In genomic region chr1:32817815-32818786, GRCh38 we compare ENCODE assay signal across 1 cellular context.
TF ChIP-seq lines count a peak whose summit lies in the region.

No MANE protein-coding gene starts in this region.

TF ChIP-seq in HepG2, 621 proteins besides CTCF, POLR2A, EP300 and RAD21 (continued from another document and continues in another):
- TF ChIP-seq ZNF800 (CRISPR knock-in tag; IDR thresholded peaks at IDR 0.05) (peak; percentile 65; the same call in 1 of the 2 replicates), NCOA1 (CRISPR knock-in tag; IDR thresholded peaks at IDR 0.05) (0 out of 2 replicates have a peak, but pooled peaks have one; percentile 48), FOXA3 (CRISPR knock-in tag; IDR thresholded peaks at IDR 0.05) (no peak), KMT2A (CRISPR knock-in tag; IDR thresholded peaks at IDR 0.05) (no peak; the same call in 1 of the 2 replicates), ZFY (CRISPR knock-in tag; IDR thresholded peaks at IDR 0.05) (peak; percentile 78), PHB2 (IDR thresholded peaks at IDR 0.05; ENCODE audit: partially characterized antibody) (no peak), ZNF891 (CRISPR knock-in tag; IDR thresholded peaks at IDR 0.05) (peak; percentile 55; the same call in 1 of the 2 replicates), ZNF552 (CRISPR knock-in tag; IDR thresholded peaks at IDR 0.05; ENCODE audit: borderline replicate concordance) (0 out of 2 replicates have a peak, but pooled peaks have one; percentile 25), PATZ1 (CRISPR knock-in tag; IDR thresholded peaks at IDR 0.05) (peak; percentile 83), ZNF280D (CRISPR knock-in tag; IDR thresholded peaks at IDR 0.05) (no peak), RNF2 (conservative IDR thresholded peaks at IDR 0.05; ENCODE audit: low read depth) (no peak), FOSL2 (CRISPR knock-in tag; IDR thresholded peaks at IDR 0.05) (0 out of 2 replicates have a peak, but pooled peaks have one; percentile 4), KDM5A (IDR thresholded peaks at IDR 0.05; ENCODE audit: borderline replicate concordance, low read length) (no peak), CREB1 (IDR thresholded peaks at IDR 0.05) (no peak), CREB1 (CRISPR knock-in tag; IDR thresholded peaks at IDR 0.05) (no peak), ZNF775 (CRISPR knock-in tag; IDR thresholded peaks at IDR 0.05; ENCODE audit: borderline replicate concordance) (peak; percentile 97), ZNF296 (CRISPR knock-in tag; conservative IDR thresholded peaks at IDR 0.05) (peak; percentile 71; the same call in 1 of the 2 replicates), KLF16 (CRISPR knock-in tag; IDR thresholded peaks at IDR 0.05) (no peak), ASH2L (IDR thresholded peaks at IDR 0.05; ENCODE audit: insufficient read length, low read depth, low read length) (peak; percentile 35), ZNF75D (CRISPR knock-in tag; IDR thresholded peaks at IDR 0.05; ENCODE audit: borderline replicate concordance) (no peak), ZNF652 (CRISPR knock-in tag; IDR thresholded peaks at IDR 0.05; ENCODE audit: borderline replicate concordance, low read depth) (no peak), ETV5 (CRISPR knock-in tag; IDR thresholded peaks at IDR 0.05; ENCODE audit: borderline replicate concordance) (no peak; the same call in 1 of the 2 replicates), NCOA5 (CRISPR knock-in tag; IDR thresholded peaks at IDR 0.05) (no peak), ZNF414 (CRISPR knock-in tag; IDR thresholded peaks at IDR 0.05) (peak; percentile 8; the same call in 1 of the 2 replicates), GABPB1 (CRISPR knock-in tag; IDR thresholded peaks at IDR 0.05) (peak; percentile 19; the same call in 1 of the 2 replicates), ZNF160 (CRISPR knock-in tag; IDR thresholded peaks at IDR 0.05) (no peak), TCF12 (IDR thresholded peaks at IDR 0.05) (no peak), TCF12 (CRISPR knock-in tag; IDR thresholded peaks at IDR 0.05) (peak; percentile 67; the same call in 1 of the 2 replicates), LCORL (IDR thresholded peaks at IDR 0.05) (no peak), LCORL (CRISPR knock-in tag; IDR thresholded peaks at IDR 0.05) (no peak), MTA1 (CRISPR knock-in tag; IDR thresholded peaks at IDR 0.05; ENCODE audit: borderline replicate concordance) (no peak; the same call in 1 of the 2 replicates), MYC (CRISPR knock-in tag; IDR thresholded peaks at IDR 0.05; ENCODE audit: borderline replicate concordance) (no peak), SOX5 (CRISPR knock-in tag; IDR thresholded peaks at IDR 0.05; ENCODE audit: borderline replicate concordance) (no peak), SSRP1 (CRISPR knock-in tag; IDR thresholded peaks at IDR 0.05) (no peak)
- TF ChIP-seq, protein P1, sequence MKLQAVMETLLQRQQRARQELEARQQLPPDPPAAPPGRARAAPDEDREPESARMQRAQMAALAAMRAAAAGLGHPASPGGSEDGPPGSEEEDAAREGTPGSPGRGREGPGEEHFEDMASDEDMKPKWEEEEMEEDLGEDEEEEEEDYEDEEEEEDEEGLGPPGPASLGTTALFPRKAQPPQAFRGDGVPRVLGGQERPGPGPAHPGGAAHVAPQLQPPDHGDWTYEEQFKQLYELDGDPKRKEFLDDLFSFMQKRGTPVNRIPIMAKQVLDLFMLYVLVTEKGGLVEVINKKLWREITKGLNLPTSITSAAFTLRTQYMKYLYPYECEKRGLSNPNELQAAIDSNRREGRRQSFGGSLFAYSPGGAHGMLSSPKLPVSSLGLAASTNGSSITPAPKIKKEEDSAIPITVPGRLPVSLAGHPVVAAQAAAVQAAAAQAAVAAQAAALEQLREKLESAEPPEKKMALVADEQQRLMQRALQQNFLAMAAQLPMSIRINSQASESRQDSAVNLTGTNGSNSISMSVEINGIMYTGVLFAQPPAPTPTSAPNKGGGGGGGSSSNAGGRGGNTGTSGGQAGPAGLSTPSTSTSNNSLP (IDR thresholded peaks at IDR 0.05; ENCODE audit: low read depth, low read length) = no peak
- TF ChIP-seq, protein P2, sequence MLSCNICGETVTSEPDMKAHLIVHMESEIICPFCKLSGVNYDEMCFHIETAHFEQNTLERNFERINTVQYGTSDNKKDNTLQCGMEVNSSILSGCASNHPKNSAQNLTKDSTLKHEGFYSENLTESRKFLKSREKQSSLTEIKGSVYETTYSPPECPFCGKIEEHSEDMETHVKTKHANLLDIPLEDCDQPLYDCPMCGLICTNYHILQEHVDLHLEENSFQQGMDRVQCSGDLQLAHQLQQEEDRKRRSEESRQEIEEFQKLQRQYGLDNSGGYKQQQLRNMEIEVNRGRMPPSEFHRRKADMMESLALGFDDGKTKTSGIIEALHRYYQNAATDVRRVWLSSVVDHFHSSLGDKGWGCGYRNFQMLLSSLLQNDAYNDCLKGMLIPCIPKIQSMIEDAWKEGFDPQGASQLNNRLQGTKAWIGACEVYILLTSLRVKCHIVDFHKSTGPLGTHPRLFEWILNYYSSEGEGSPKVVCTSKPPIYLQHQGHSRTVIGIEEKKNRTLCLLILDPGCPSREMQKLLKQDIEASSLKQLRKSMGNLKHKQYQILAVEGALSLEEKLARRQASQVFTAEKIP (CRISPR knock-in tag; IDR thresholded peaks at IDR 0.05; ENCODE audit: borderline replicate concordance) = no peak
- TF ChIP-seq, protein P3, sequence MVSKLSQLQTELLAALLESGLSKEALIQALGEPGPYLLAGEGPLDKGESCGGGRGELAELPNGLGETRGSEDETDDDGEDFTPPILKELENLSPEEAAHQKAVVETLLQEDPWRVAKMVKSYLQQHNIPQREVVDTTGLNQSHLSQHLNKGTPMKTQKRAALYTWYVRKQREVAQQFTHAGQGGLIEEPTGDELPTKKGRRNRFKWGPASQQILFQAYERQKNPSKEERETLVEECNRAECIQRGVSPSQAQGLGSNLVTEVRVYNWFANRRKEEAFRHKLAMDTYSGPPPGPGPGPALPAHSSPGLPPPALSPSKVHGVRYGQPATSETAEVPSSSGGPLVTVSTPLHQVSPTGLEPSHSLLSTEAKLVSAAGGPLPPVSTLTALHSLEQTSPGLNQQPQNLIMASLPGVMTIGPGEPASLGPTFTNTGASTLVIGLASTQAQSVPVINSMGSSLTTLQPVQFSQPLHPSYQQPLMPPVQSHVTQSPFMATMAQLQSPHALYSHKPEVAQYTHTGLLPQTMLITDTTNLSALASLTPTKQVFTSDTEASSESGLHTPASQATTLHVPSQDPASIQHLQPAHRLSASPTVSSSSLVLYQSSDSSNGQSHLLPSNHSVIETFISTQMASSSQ (IDR thresholded peaks at IDR 0.05; ENCODE audit: low read depth) = no peak
- TF ChIP-seq, protein P3 (CRISPR knock-in tag; IDR thresholded peaks at IDR 0.05; ENCODE audit: borderline replicate concordance) = no peak
- TF ChIP-seq, protein P4, sequence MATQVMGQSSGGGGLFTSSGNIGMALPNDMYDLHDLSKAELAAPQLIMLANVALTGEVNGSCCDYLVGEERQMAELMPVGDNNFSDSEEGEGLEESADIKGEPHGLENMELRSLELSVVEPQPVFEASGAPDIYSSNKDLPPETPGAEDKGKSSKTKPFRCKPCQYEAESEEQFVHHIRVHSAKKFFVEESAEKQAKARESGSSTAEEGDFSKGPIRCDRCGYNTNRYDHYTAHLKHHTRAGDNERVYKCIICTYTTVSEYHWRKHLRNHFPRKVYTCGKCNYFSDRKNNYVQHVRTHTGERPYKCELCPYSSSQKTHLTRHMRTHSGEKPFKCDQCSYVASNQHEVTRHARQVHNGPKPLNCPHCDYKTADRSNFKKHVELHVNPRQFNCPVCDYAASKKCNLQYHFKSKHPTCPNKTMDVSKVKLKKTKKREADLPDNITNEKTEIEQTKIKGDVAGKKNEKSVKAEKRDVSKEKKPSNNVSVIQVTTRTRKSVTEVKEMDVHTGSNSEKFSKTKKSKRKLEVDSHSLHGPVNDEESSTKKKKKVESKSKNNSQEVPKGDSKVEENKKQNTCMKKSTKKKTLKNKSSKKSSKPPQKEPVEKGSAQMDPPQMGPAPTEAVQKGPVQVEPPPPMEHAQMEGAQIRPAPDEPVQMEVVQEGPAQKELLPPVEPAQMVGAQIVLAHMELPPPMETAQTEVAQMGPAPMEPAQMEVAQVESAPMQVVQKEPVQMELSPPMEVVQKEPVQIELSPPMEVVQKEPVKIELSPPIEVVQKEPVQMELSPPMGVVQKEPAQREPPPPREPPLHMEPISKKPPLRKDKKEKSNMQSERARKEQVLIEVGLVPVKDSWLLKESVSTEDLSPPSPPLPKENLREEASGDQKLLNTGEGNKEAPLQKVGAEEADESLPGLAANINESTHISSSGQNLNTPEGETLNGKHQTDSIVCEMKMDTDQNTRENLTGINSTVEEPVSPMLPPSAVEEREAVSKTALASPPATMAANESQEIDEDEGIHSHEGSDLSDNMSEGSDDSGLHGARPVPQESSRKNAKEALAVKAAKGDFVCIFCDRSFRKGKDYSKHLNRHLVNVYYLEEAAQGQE (IDR thresholded peaks at IDR 0.05; ENCODE audit: borderline replicate concordance in 1 of 2, low read depth in 1 of 2, low read length in 2 of 2) = no peak
- TF ChIP-seq, protein P5, sequence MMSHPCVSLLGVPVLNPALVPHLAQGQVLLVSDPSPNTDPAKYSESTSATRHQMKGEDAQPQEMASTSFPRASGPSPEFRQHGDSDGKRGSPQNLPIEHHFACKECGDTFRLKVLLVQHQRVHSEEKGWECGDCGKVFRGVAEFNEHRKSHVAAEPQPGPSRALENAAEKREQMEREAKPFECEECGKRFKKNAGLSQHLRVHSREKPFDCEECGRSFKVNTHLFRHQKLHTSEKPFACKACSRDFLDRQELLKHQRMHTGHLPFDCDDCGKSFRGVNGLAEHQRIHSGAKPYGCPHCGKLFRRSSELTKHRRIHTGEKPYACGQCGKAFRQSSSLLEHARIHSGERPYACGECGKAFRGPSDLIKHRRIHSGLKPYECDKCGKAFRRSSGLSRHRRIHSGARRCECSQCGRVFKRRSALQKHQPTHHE (CRISPR knock-in tag; IDR thresholded peaks at IDR 0.05; ENCODE audit: borderline replicate concordance) = peak; percentile 77; the same call in 1 of the 2 replicates
